9 cellular contexts compared by ENCODE assay signal in the genomic region with DNA sequence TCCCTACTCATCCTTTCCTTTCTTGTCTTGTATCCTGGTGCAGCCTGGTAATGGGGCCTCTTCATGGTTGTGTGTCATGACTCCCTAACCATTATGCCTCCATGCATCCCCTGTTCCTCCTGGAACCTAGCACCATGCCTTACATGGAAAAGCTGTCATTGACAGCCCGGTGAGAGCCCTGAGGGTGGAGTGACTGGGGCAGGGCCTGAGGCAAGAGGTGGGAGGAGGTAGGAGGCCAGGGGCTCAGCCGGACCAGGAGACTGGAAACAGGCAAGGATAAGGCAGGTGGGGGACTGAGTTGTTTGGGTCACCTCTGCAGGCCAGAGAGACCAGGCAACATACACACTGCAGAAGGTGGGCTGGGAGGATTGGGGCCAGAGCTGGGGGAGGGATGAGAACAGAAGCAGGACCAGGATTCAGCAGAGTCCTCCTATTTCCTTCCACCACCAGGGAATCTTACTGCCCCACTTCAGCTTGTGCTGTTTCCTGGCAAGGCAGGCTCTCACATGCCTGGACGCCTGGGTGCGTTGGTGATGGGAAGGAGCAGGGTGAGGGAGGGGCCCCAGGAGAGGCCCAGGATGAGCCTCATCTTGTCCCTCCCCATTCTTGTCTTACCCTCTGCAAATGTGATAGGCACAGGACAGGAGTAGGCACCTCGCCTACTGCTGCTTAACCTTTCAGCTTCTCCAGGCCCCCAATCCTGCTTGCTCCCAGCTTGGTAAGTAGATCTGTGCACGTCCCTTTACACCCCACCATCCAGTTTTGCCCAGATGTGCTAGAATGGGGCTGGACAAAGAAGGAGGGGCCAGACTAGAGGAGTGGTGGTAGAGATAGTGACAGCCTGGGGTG. TPM values are rescaled to one million over a fixed set of nuclear protein-coding genes. Genes with fewer than 3 reads are reported as not detected.
DNase-seq lines count a peak whose midpoint lies in the region; ATAC-seq and TF ChIP-seq lines count a peak whose summit lies in the region.
"Had no signal": no experiment of that assay in that cellular context is flagged by ENCODE, and none has a peak within 500 bp of the region (broad histone marks: within the 10 kb centered on the region; RNA-seq: fewer than 3 reads in every experiment).

A gene with protein sequence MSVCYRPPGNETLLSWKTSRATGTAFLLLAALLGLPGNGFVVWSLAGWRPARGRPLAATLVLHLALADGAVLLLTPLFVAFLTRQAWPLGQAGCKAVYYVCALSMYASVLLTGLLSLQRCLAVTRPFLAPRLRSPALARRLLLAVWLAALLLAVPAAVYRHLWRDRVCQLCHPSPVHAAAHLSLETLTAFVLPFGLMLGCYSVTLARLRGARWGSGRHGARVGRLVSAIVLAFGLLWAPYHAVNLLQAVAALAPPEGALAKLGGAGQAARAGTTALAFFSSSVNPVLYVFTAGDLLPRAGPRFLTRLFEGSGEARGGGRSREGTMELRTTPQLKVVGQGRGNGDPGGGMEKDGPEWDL (plus strand): TSS at position 603 of the 849 bp plus-strand sequence. CDS start 525 bp downstream, outside the sequence.

- TF ChIP-seq CTCF in Calu3 (IDR thresholded peaks at IDR 0.05; ENCODE audit: unreplicated experiment) (no peak), OCI-LY7 (conservative IDR thresholded peaks at IDR 0.05; ENCODE audit: low read length) (no peak), osteocyte (IDR thresholded peaks at IDR 0.05) (no peak)

- H3K4me1 ChIP-seq in OCI-LY7 (ENCODE audit: insufficient read depth, low read length, poor library complexity, severe bottlenecking): peaks cover 38% of the 10 kb centered on the region

- H3K9me2 ChIP-seq in OCI-LY7 (ENCODE audit: insufficient read depth, low read length): no peaks in the 10 kb centered on the region
- H3K9me2 ChIP-seq: SK-N-SH had no signal

- H3K4me2 ChIP-seq in OCI-LY7 (ENCODE audit: low read length): peak within 1 kb of the TSS; percentile 39; the same call in 1 of the 2 replicates
- H3K4me2 ChIP-seq: SK-N-SH had no signal

- no peak within 1 kb of the TSS for H2AFZ ChIP-seq in OCI-LY7 (ENCODE audit: low read length)

- no peak within 1 kb of the TSS for H3K27ac ChIP-seq in OCI-LY7 (ENCODE audit: low read depth, low read length, poor library complexity, severe bottlenecking)
- H3K27ac ChIP-seq in epithelial cell of prostate: peak within 1 kb of the TSS; percentile 74

- BruUV-seq in Calu3 (replicated peaks; lab: Mats Ljungman, UMichigan) (no TSS peak), OCI-LY7 (replicated peaks; lab: Mats Ljungman, UMichigan) (no TSS peak)

- H3K4me1 Mint-ChIP-seq in Calu3 (ENCODE audit: low read depth, unreplicated experiment) (peaks cover 21% of the 10 kb centered on the region), osteocyte (ENCODE audit: unreplicated experiment) (peaks cover 6% of the 10 kb centered on the region)

- no peaks in the 10 kb centered on the region for H3K9me3 ChIP-seq in OCI-LY7 (ENCODE audit: low read length)
- H3K9me3 ChIP-seq: SK-N-SH had no signal

- H3K27ac Mint-ChIP-seq in Calu3 (ENCODE audit: unreplicated experiment) (no peak within 1 kb of the TSS), osteocyte (ENCODE audit: unreplicated experiment) (no peak within 1 kb of the TSS)

- POLR2A ChIA-PET in OCI-LY7 (lab: Charles Lee): interaction anchor here (0.7 to 2.5 kb wide), 4 partner anchors 8 to 39 kb away, joined by 3 to 9 read pairs (median 5); a partner anchor contains a TSS

- H4K20me1 ChIP-seq in OCI-LY7 (ENCODE audit: insufficient read depth, low read length): no peaks in the 10 kb centered on the region

- H3K4me3 ChIP-seq in OCI-LY7 (ENCODE audit: low read depth, low read length, poor library complexity, severe bottlenecking): no peak within 1 kb of the TSS

- H3K9me3 Mint-ChIP-seq in Calu3 (ENCODE audit: low read depth, unreplicated experiment) (no peaks in the 10 kb centered on the region), osteocyte (ENCODE audit: unreplicated experiment) (no peaks in the 10 kb centered on the region)

- DNase-seq in Calu3: no peak
- DNase-seq in OCI-LY7 (ENCODE audit: low spot score): no peak
- DNase-seq in epithelial cell of prostate (ENCODE audit: low read depth, low spot score): no peak
- DNase-seq in osteocyte (ENCODE audit: extremely low spot score, unreplicated experiment): no peak
- DNase-seq in globus pallidus (ENCODE audit: low spot score): no peak
- no peak for DNase-seq in NCI-H1105 treated with DMSO at 0.1 percent for 48 hours (lab: John Stamatoyannopoulos, UW)
- DNase-seq: SK-N-SH had no signal

- no peak within 1 kb of the TSS for H3K4me3 Mint-ChIP-seq in Calu3 (ENCODE audit: low read depth, unreplicated experiment)
- H3K4me3 Mint-ChIP-seq in osteocyte (ENCODE audit: unreplicated experiment): no peak within 1 kb of the TSS

- peaks cover 85% of the 10 kb centered on the region for H3K36me3 ChIP-seq in OCI-LY7 (ENCODE audit: insufficient read depth, low read length)

- H3K79me2 ChIP-seq in OCI-LY7 (ENCODE audit: insufficient read depth, low read depth, low read length): no peaks in the 10 kb centered on the region

- CTCF ChIA-PET in Calu3 (lab: Charles Lee): no interaction called here
- CTCF ChIA-PET in OCI-LY7 (lab: Charles Lee; ENCODE audit: unreplicated experiment): interaction anchor here (0.9 kb wide), 2 partner anchors 12 to 34 kb away, joined by 3 to 4 read pairs; no protein-coding TSS in a partner anchor

- H3K27me3 Mint-ChIP-seq in Calu3 (ENCODE audit: unreplicated experiment) (no peaks in the 10 kb centered on the region), osteocyte (ENCODE audit: unreplicated experiment) (no peaks in the 10 kb centered on the region)

- H3K36me3 Mint-ChIP-seq in Calu3 (ENCODE audit: insufficient read depth, unreplicated experiment) (peaks cover 40% of the 10 kb centered on the region), osteocyte (ENCODE audit: unreplicated experiment) (peaks cover 18% of the 10 kb centered on the region)

- ATAC-seq in HG02870 (IDR thresholded peaks at IDR 0.05; ENCODE audit: unreplicated experiment) (no peak), HG03159 (IDR thresholded peaks at IDR 0.05; ENCODE audit: unreplicated experiment) (no peak)

- intact Hi-C loops in Calu3 (cut with micrococcal nuclease; ENCODE audit: unreplicated experiment) (no loop called here), OCI-LY7 (cut with micrococcal nuclease; ENCODE audit: unreplicated experiment) (no loop called here)

RNA-seq across cellular contexts. Expression of the gene that starts here (rescaled TPM):
- total RNA-seq in Calu3 (2022) (19.3 and 25.8 TPM in 2 replicates), OCI-LY7 (2022) (37.6 TPM in 2 replicates), osteocyte (12.5 and 14.9 TPM in 2 replicates)
- total RNA-seq in OCI-LY7 (2014; rRNA removed; shearing (Covaris generic)): 15.7 and 18.2 TPM in 2 replicates
